In the genomic region with DNA sequence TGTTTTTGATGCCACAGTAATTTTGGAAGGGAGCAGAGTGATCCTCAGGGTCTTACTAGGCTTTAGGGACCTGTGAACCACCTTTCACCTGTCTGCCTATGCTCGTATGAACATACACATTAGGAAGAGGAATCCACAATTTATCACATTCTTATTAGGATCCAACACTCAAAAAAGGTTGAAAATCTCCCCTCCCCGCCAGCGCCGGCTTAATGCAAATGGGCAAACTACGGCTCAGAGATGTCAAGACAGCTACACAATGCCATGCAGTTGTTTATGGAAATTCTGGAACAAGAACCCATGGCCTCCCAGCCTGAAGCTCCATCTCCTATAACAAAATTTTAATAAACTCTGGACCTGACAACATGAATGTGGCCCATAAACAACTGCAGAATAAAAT, we compare ENCODE assay signal across 27 cellular contexts.
"Had no signal": no experiment of that assay in that cellular context is flagged by ENCODE, and none has a peak within 500 bp of the region (broad histone marks: within the 10 kb centered on the region; RNA-seq: fewer than 3 reads in every experiment).

No MANE protein-coding gene starts in this region.

- H2AFZ ChIP-seq: hepatocyte had no signal

- ATAC-seq: activated CD4-positive, CD25-positive, alpha-beta regulatory T cell treated with anti-CD3 and anti-CD28 coated beads, Interleukin-2, amount 50 U/mL, for 24 hours; body of pancreas; effector memory CD8-positive, alpha-beta T cell; gastroesophageal sphincter; natural killer cell; right lobe of liver had no signal

- H3K27ac Mint-ChIP-seq: activated naive CD4-positive, alpha-beta T cell treated with anti-CD3 and anti-CD28 coated beads for 36 hours; activated naive CD8-positive, alpha-beta T cell treated with anti-CD3 and anti-CD28 coated beads for 36 hours; activated T-helper 1 cell treated with anti-CD3 and anti-CD28 coated beads, Interleukin-12 subunit alpha, Interleukin-12 subunit beta, Interleukin-2, Interleukin-4 antibody, amounts not matched to agents 30 ng/mL and 10 ng/mL and 1 ng/mL, durations not matched to agents 14 hours and 24 hours and 36 hours; effector memory CD8-positive, alpha-beta T cell; memory B cell; natural killer cell; progenitor cell of endocrine pancreas had no signal

- H3K36me3 Mint-ChIP-seq: activated naive CD8-positive, alpha-beta T cell treated with anti-CD3 and anti-CD28 coated beads for 36 hours; memory B cell; natural killer cell had no signal

- H3K4me3 ChIP-seq: adrenal gland, body of pancreas, coronary artery, dorsolateral prefrontal cortex, gastroesophageal sphincter, hepatocyte, ovary, right lobe of liver, transverse colon had no signal

- H3K4me3 Mint-ChIP-seq: activated naive CD4-positive, alpha-beta T cell treated with anti-CD3 and anti-CD28 coated beads for 36 hours; activated naive CD8-positive, alpha-beta T cell treated with anti-CD3 and anti-CD28 coated beads for 36 hours; activated T-helper 1 cell treated with anti-CD3 and anti-CD28 coated beads, Interleukin-12 subunit alpha, Interleukin-12 subunit beta, Interleukin-2, Interleukin-4 antibody, amounts not matched to agents 30 ng/mL and 10 ng/mL and 1 ng/mL, durations not matched to agents 14 hours and 24 hours and 36 hours; effector memory CD8-positive, alpha-beta T cell; memory B cell; natural killer cell had no signal

- H3K9me3 Mint-ChIP-seq: activated naive CD4-positive, alpha-beta T cell treated with anti-CD3 and anti-CD28 coated beads for 36 hours; activated naive CD8-positive, alpha-beta T cell treated with anti-CD3 and anti-CD28 coated beads for 36 hours; memory B cell; natural killer cell had no signal

- H3K27ac ChIP-seq: adrenal gland, body of pancreas, coronary artery, dorsolateral prefrontal cortex, gastroesophageal sphincter, hepatocyte, ovary, right lobe of liver, transverse colon, VCaP had no signal

- DNase-seq: activated CD4-positive, alpha-beta T cell treated with anti-CD3 and anti-CD28 coated beads for 48 hours; activated CD4-positive, alpha-beta T cell treated with anti-CD3 and anti-CD28 coated beads, Interleukin-2, amount 50 U/mL, for 48 hours; activated CD8-positive, alpha-beta memory T cell treated with anti-CD3 and anti-CD28 coated beads for 24 hours; activated effector memory CD4-positive, alpha-beta T cell treated with anti-CD3 and anti-CD28 coated beads, Interleukin-2, amount 50 U/mL, for 16 hours; activated naive CD4-positive, alpha-beta T cell treated with anti-CD3 and anti-CD28 coated beads for 36 hours; activated naive CD8-positive, alpha-beta T cell treated with anti-CD3 and anti-CD28 coated beads for 36 hours; activated T-cell treated with anti-CD3 and anti-CD28 coated beads, Interleukin-2, amount 50 U/mL, for 1 hour; adrenal gland; aorta; body of pancreas; dorsolateral prefrontal cortex; effector memory CD8-positive, alpha-beta T cell; natural killer cell; ovary; right lobe of liver; stimulated activated CD4-positive, alpha-beta T cell treated with anti-CD3 and anti-CD28 coated beads, Interleukin-2, amount 100 ng/mL, for 48 hours; stimulated activated naive CD4-positive, alpha-beta T cell treated with Interleukin-2 at 50 U/mL for 16 hours; T-helper 9 cell; transverse colon had no signal

- H3K4me2 ChIP-seq: hepatocyte had no signal

- H3K9me3 ChIP-seq: adrenal gland, body of pancreas, gastroesophageal sphincter, ovary, right lobe of liver, transverse colon had no signal

- H3K27me3 ChIP-seq: adrenal gland, body of pancreas, dorsolateral prefrontal cortex, gastroesophageal sphincter, hepatocyte, ovary, right lobe of liver, transverse colon had no signal

- H3K4me1 Mint-ChIP-seq: activated naive CD8-positive, alpha-beta T cell treated with anti-CD3 and anti-CD28 coated beads for 36 hours; memory B cell had no signal

- H3K4me1 ChIP-seq: gastroesophageal sphincter had no signal

- H3K36me3 ChIP-seq: adrenal gland, gastroesophageal sphincter, ovary, right lobe of liver, transverse colon had no signal

- H3K79me2 ChIP-seq: hepatocyte had no signal

- H3K27me3 Mint-ChIP-seq: activated naive CD8-positive, alpha-beta T cell treated with anti-CD3 and anti-CD28 coated beads for 36 hours; effector memory CD8-positive, alpha-beta T cell had no signal
